ENCODE assay signal across 13 cellular contexts in the genomic region with DNA sequence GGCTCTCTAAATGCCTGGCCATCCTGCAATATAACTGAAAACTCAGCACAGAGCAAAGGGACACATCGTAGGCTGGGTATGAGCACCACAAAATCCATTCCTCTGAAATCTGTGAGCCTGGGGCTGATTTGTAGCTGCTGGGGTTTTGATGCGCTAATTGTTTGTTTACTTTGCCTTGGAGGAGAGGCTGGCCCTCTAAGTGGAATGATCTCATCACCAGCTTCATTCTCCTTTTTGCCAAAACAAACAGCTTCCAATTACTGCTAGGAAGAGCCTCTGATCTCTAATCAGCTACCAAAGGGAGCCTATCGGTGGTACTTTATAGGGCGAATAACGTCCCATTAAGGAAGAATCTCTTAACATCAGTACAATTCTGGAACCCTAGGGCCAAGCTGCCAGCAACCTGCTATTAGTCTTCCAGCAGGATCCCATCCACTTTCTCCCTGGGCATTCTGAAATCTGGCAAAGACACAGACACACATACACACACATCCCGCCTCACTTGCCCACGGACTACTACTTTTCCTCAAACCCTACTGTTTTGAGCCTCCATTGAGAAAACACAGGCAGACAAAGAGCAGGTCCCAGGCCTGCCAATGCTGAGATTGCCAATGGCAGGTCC. TPM values are rescaled to one million over a fixed set of nuclear protein-coding genes. Genes with fewer than 3 reads are reported as not detected.
DNase-seq lines count a peak whose midpoint lies in the region; ATAC-seq, FAIRE-seq and TF ChIP-seq lines count a peak whose summit lies in the region.
"Had no signal": no experiment of that assay in that cellular context is flagged by ENCODE, and none has a peak within 500 bp of the region (broad histone marks: within the 10 kb centered on the region; RNA-seq: fewer than 3 reads in every experiment).

No MANE protein-coding gene starts in this region.

- H3K4me3 ChIP-seq in LNCaP clone FGC (ENCODE audit: low read depth, low read length) (no peak overlapping the region), prostate gland (no peak overlapping the region)
- H3K4me3 ChIP-seq: HAP-1, transverse colon had no signal

- no peak for TF ChIP-seq POLR2A in prostate gland (IDR thresholded peaks at IDR 0.05)
- TF ChIP-seq POLR2A in GM12891 (IDR thresholded peaks at IDR 0.05; ENCODE audit: low read depth, low read length) = no peak

- H3K27me3 ChIP-seq in prostate gland (replicated peaks; ENCODE audit: insufficient read depth) = no peaks in the 10 kb centered on the region

- no peak for FAIRE-seq in GM12891 (lab: Jason Lieb, UNC)

- DNase-seq in COR-L47 (lab: John Stamatoyannopoulos, UW) (peak; percentile 47), LNCaP clone FGC (ENCODE audit: low read depth) (peak; percentile 37), NCI-H510A (lab: John Stamatoyannopoulos, UW) (peak; percentile 45), epithelial cell of prostate (ENCODE audit: low read depth, low spot score) (peak; percentile 14), prostate gland (ENCODE audit: low spot score) (no peak), GM12891 (ENCODE audit: insufficient read length, low spot score) (no peak)
- no peak for DNase-seq in activated CD8-positive, alpha-beta memory T cell treated with anti-CD3 and anti-CD28 coated beads for 24 hours
- DNase-seq: amygdala; immature natural killer cell; naive thymus-derived CD4-positive, alpha-beta T cell; transverse colon had no signal

- H3K27ac ChIP-seq in epithelial cell of prostate (no peak overlapping the region), prostate gland (no peak overlapping the region)
- H3K27ac ChIP-seq: transverse colon had no signal

- no peaks in the 10 kb centered on the region for H3K36me3 ChIP-seq in prostate gland
- H3K36me3 ChIP-seq: HAP-1, transverse colon had no signal

- no peaks in the 10 kb centered on the region for H3K9me3 ChIP-seq in prostate gland
- H3K9me3 ChIP-seq: HAP-1, transverse colon had no signal

- intact Hi-C loops in prostate gland (cut with DNase I) = no loop called here

- ATAC-seq in HG03354 (IDR thresholded peaks at IDR 0.05; ENCODE audit: poor library complexity, severe bottlenecking, unreplicated experiment) = no peak
- ATAC-seq: naive thymus-derived CD4-positive, alpha-beta T cell had no signal

- 27% methylated on average over 7 of the region's 7 CpGs for WGBS in prostate gland

- no peaks in the 10 kb centered on the region for H3K4me1 ChIP-seq in prostate gland (replicated peaks)
- H3K4me1 ChIP-seq: HAP-1 had no signal

- TF ChIP-seq CTCF in LNCaP clone FGC (IDR thresholded peaks at IDR 0.05; ENCODE audit: control insufficient read depth, extremely low read depth, insufficient read depth) (no peak), prostate gland (IDR thresholded peaks at IDR 0.05) (no peak)

TF ChIP-seq in GM12891, 5 proteins besides CTCF, POLR2A, EP300 and RAD21:
- TF ChIP-seq POLR2AphosphoS5 (IDR thresholded peaks at IDR 0.05; ENCODE audit: low read depth, low read length) (no peak), TAF1 (IDR thresholded peaks at IDR 0.05; ENCODE audit: low read depth, low read length) (no peak), PAX5 (IDR thresholded peaks at IDR 0.05; ENCODE audit: insufficient read depth, low read length, severe bottlenecking) (no peak), POU2F2 (IDR thresholded peaks at IDR 0.05; ENCODE audit: low read depth, low read length) (no peak), SPI1 (IDR thresholded peaks at IDR 0.05; ENCODE audit: low read depth, low read length) (no peak)

RNA-seq across cellular contexts. Expression of gene ANOS1, which starts 5.8 kb away (rescaled TPM):
- total RNA-seq in prostate gland = 10 to 100 TPM; 23.6 to 31.9 TPM
- 0.01 TPM for polyA plus RNA-seq in GM12891 (2012; ENCODE audit: low read depth, missing spikeins)
- polyA plus RNA-seq: immature natural killer cell; naive thymus-derived CD4-positive, alpha-beta T cell had no signal

Comparison
In these comparisons a context has a peak if more than half of its experiments do, and no peak if none do; other contexts are left out.
1. DNase-seq: peak in COR-L47 (single experiment), LNCaP clone FGC (single experiment), NCI-H510A (single experiment) and epithelial cell of prostate (single experiment); none in prostate gland (single experiment), activated CD8-positive, alpha-beta memory T cell treated with anti-CD3 and anti-CD28 coated beads for 24 hours (single experiment) and GM12891 (single experiment).